In genomic region chrX:44096666-44097065, GRCh38 we compare ENCODE assay signal across 3 cellular contexts.
"Had no signal": no experiment of that assay in that cellular context is flagged by ENCODE, and none has a peak within 500 bp of the region (broad histone marks: within the 10 kb centered on the region; RNA-seq: fewer than 3 reads in every experiment).

No MANE protein-coding gene starts in this region.

- H3K4me3 ChIP-seq: GM12878 had no signal

- DNase-seq: GDM1, GF-D8 had no signal
